In the genomic region with DNA sequence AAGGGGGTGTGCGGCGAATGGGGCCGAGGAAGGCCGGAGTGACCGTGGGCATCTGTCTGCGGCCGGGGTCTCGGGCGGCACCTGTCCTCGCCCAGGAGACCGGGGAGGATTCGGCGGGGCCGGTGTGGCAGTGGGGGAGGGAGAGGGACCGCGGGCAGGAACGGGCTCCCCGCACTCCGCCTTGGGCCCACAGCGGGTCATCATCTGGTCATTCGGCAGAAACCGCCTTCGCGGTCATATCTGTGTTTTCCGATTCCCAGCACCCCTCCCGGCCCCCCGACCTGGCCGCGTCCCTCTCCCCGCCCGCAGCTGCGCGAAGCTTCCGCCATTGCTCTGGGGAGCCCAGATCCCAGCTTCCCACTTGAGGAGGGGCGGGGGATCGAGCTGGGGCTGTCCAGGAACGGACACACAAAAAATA, we compare ENCODE assay signal across 1 cellular context.
TF ChIP-seq lines count a peak whose summit lies in the region.

No MANE protein-coding gene starts in this region.

TF ChIP-seq in IMR-90, 13 proteins besides CTCF, POLR2A, EP300 and RAD21:
- TF ChIP-seq ELK1 (IDR thresholded peaks at IDR 0.05; ENCODE audit: borderline replicate concordance, low read depth, low read length), result no peak
- TF ChIP-seq, protein P1, sequence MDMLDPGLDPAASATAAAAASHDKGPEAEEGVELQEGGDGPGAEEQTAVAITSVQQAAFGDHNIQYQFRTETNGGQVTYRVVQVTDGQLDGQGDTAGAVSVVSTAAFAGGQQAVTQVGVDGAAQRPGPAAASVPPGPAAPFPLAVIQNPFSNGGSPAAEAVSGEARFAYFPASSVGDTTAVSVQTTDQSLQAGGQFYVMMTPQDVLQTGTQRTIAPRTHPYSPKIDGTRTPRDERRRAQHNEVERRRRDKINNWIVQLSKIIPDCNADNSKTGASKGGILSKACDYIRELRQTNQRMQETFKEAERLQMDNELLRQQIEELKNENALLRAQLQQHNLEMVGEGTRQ (IDR thresholded peaks at IDR 0.05; ENCODE audit: low read depth, low read length), result no peak
- TF ChIP-seq FOS (IDR thresholded peaks at IDR 0.05; ENCODE audit: low read depth, low read length), result no peak
- TF ChIP-seq CEBPB (IDR thresholded peaks at IDR 0.05; ENCODE audit: low read depth, low read length), result no peak
- no peak for TF ChIP-seq SMC3 (IDR thresholded peaks at IDR 0.05; ENCODE audit: low read depth, low read length)
- TF ChIP-seq MXI1 (IDR thresholded peaks at IDR 0.05; ENCODE audit: borderline replicate concordance, low read depth, low read length), result no peak
- no peak for TF ChIP-seq MAFK (IDR thresholded peaks at IDR 0.05; ENCODE audit: low read depth, low read length)
- no peak for TF ChIP-seq NFE2L2 (IDR thresholded peaks at IDR 0.05; ENCODE audit: low read depth, low read length)
- TF ChIP-seq MAZ (IDR thresholded peaks at IDR 0.05; ENCODE audit: borderline replicate concordance, low read depth, low read length), result no peak
- TF ChIP-seq CHD1 (IDR thresholded peaks at IDR 0.05; ENCODE audit: low read depth, low read length), result no peak
- TF ChIP-seq RFX5 (IDR thresholded peaks at IDR 0.05; ENCODE audit: low read depth, low read length), result no peak
- TF ChIP-seq BHLHE40 (IDR thresholded peaks at IDR 0.05; ENCODE audit: low read depth, low read length), result no peak
- no peak for TF ChIP-seq RCOR1 (IDR thresholded peaks at IDR 0.05; ENCODE audit: insufficient replicate concordance, low read length)
